In genomic region chr2:132911726-132912724, GRCh38 we compare ENCODE assay signal across 15 cellular contexts.
DNase-seq lines count a peak whose midpoint lies in the region; ATAC-seq, FAIRE-seq and TF ChIP-seq lines count a peak whose summit lies in the region.
"Had no signal": no experiment of that assay in that cellular context is flagged by ENCODE, and none has a peak within 500 bp of the region (broad histone marks: within the 10 kb centered on the region; RNA-seq: fewer than 3 reads in every experiment).

No MANE protein-coding gene starts in this region.

- no peak for TF ChIP-seq EP300 in GM12878 (IDR thresholded peaks at IDR 0.05; ENCODE audit: borderline replicate concordance in 1 of 2, control insufficient read depth in 1 of 2, low read depth in 2 of 2, low read length in 2 of 2)

- H3K27ac ChIP-seq in GM12878 (ENCODE audit: control insufficient read depth, insufficient read depth) (no peak overlapping the region), testis (no peak overlapping the region)
- H3K27ac ChIP-seq: ovary had no signal

- intact Hi-C loops in left cardiac atrium (cut with DNase I) = no loop called here
- intact Hi-C loops in cardiac septum (cut with DNase I) = no loop called here
- intact Hi-C loops in GM12878 (cut with micrococcal nuclease; ENCODE audit: unreplicated experiment) = no loop called here
- intact Hi-C loops in testis (cut with DNase I; ENCODE audit: low total_unique reads) = no loop called here

- no peak for TF ChIP-seq RAD21 in GM12878 (IDR thresholded peaks at IDR 0.05; ENCODE audit: insufficient read depth, low read depth, low read length)

- BruUV-seq in GM12878 (replicated peaks; lab: Mats Ljungman, UMichigan) = no TSS peak

- no peaks in the 10 kb centered on the region for H4K20me1 ChIP-seq in GM12878 (ENCODE audit: control insufficient read depth, insufficient read depth)

- H3K79me2 ChIP-seq in GM12878 (ENCODE audit: control insufficient read depth, insufficient read depth, low read length) = no peaks in the 10 kb centered on the region

- H3K36me3 ChIP-seq in GM12878 (ENCODE audit: control insufficient read depth in 2 of 2, insufficient read depth in 2 of 2, low read length in 1 of 2) = no peaks in the 10 kb centered on the region
- H3K36me3 ChIP-seq in testis (ENCODE audit: low read depth, missing control alignments) = no peaks in the 10 kb centered on the region
- H3K36me3 ChIP-seq: ovary had no signal

- H2AFZ ChIP-seq in GM12878 (ENCODE audit: control insufficient read depth, low read depth, low read length) = no peak overlapping the region

- DNase-seq in left cardiac atrium = peak; percentile 21
- DNase-seq in cardiac septum (ENCODE audit: low spot score) = no peak
- DNase-seq in GM12878 (ENCODE audit: low read depth, low spot score) = no peak
- peak; percentile 45 for DNase-seq in iPS-NIHi7 (ENCODE audit: extremely low spot score)
- peak; percentile 70 for DNase-seq in testis
- no peak for DNase-seq in SW480 (ENCODE audit: low spot score)
- DNase-seq in NCI-H2107 (lab: John Stamatoyannopoulos, UW) = no peak
- no peak for DNase-seq in SKM-1 treated with dmso at 0.1 percent for 144 hours (lab: John Stamatoyannopoulos, UW; ENCODE audit: unreplicated experiment)
- DNase-seq: activated naive CD4-positive, alpha-beta T cell treated with Interleukin-2 at 50 U/mL for 16 hours; cerebellar nuclear complex; left colon; NCI-H187 had no signal

- H3K4me1 ChIP-seq in GM12878 (ENCODE audit: control insufficient read depth, insufficient read depth, low read length) = no peaks in the 10 kb centered on the region
- H3K4me1 ChIP-seq in testis = no peaks in the 10 kb centered on the region

- SMC1A ChIA-PET in GM12878 (lab: Charles Lee; ENCODE audit: uncharacterized antibody, unreplicated experiment) = interaction anchor here (0.8 to 1.3 kb wide), 5 partner anchors 14 to 256 kb away, joined by 3 read pairs; no protein-coding TSS in a partner anchor

- POLR2A ChIA-PET in GM12878 (lab: Charles Lee) = interaction anchor here (1.0 kb wide), 1 partner anchor 23 kb away, joined by 3 read pairs; no protein-coding TSS in a partner anchor

- H3K9me3 ChIP-seq in GM12878 (replicated peaks; ENCODE audit: control insufficient read depth, insufficient read depth, low read length) (no peaks in the 10 kb centered on the region), testis (no peaks in the 10 kb centered on the region)
- H3K9me3 ChIP-seq: ovary had no signal

- WGBS in GM12878 (ENCODE audit: insufficient coverage, insufficient replicate concordance, low lambda C conversion rate, missing lambda C conversion rate) = 24% methylated on average over 8 of the region's 8 CpGs
- WGBS in testis, 2 donors = 44 to 66% methylated on average over 8 of the region's 8 CpGs

- H3K4me2 ChIP-seq in GM12878 (ENCODE audit: control insufficient read depth, insufficient read depth) = no peak overlapping the region

- in situ Hi-C loops in GM12878 (cut with MboI) = no loop called here

- RAD21 ChIA-PET in GM12878 (lab: Charles Lee; ENCODE audit: unreplicated experiment) = no interaction called here

- FAIRE-seq in GM12878 (lab: Jason Lieb, UNC) = no peak
- FAIRE-seq: GM12892, GM19239 had no signal

- no peak overlapping the region for H3K9ac ChIP-seq in GM12878 (ENCODE audit: control insufficient read depth, insufficient read depth, low read length)

- H3K27me3 ChIP-seq in GM12878 (replicated peaks in 1 of 2; ENCODE audit: control insufficient read depth in 2 of 2, insufficient read depth in 2 of 2, low read length in 1 of 2) (no peaks in the 10 kb centered on the region), testis (no peaks in the 10 kb centered on the region)
- H3K27me3 ChIP-seq: ovary had no signal

- H3K4me3 ChIP-seq in GM12878 = no peak overlapping the region
- no peak overlapping the region for H3K4me3 ChIP-seq in testis
- H3K4me3 ChIP-seq: ovary had no signal

- CTCF ChIA-PET in GM12878 (lab: Yijun Ruan, JAX) = interaction anchor here (1.2 kb wide), 1 partner anchor 365 kb away, joined by 3 read pairs; no protein-coding TSS in a partner anchor

- no peak for TF ChIP-seq POLR2A in GM12878 (IDR thresholded peaks at IDR 0.05; ENCODE audit: low read depth, low read length)
- TF ChIP-seq POLR2A in testis (IDR thresholded peaks at IDR 0.05) = no peak

- ATAC-seq in left cardiac atrium (peak; percentile 50 to 79), GM12878 (peak; percentile 62)
- ATAC-seq: left colon had no signal

- TF ChIP-seq CTCF in GM12878 (IDR thresholded peaks at IDR 0.05 in 2 of 3, conservative IDR thresholded peaks at IDR 0.05 in 1 of 3; ENCODE audit: control insufficient read depth in 2 of 3, extremely low read depth in 1 of 3, insufficient read depth in 1 of 3, low read depth in 3 of 3, low read length in 3 of 3) (no peak; a peak in 1 of 6 replicates), testis (IDR thresholded peaks at IDR 0.05) (peak in 1 of 3 experiments; percentile 16)

TF ChIP-seq in GM12878, 131 proteins besides CTCF, POLR2A, EP300 and RAD21:
- no peak for TF ChIP-seq YBX1 (IDR thresholded peaks at IDR 0.05)
- no peak for TF ChIP-seq BMI1 (IDR thresholded peaks at IDR 0.05; ENCODE audit: borderline replicate concordance)
- TF ChIP-seq WRNIP1 (IDR thresholded peaks at IDR 0.05; ENCODE audit: borderline replicate concordance, low read depth, low read length) = no peak
- no peak for TF ChIP-seq MLLT1 (IDR thresholded peaks at IDR 0.05)
- no peak for TF ChIP-seq CHD4 (IDR thresholded peaks at IDR 0.05)
- TF ChIP-seq ETV6 (conservative IDR thresholded peaks at IDR 0.05 in 1 of 2, IDR thresholded peaks at IDR 0.05 in 1 of 2; ENCODE audit: borderline replicate concordance in 1 of 2, low read depth in 1 of 2) = no peak
- no peak for TF ChIP-seq E2F4 (IDR thresholded peaks at IDR 0.05; ENCODE audit: low read depth, low read length)

Comparison
In these comparisons a context has a peak if more than half of its experiments do, and no peak if none do; other contexts are left out.
1. DNase-seq: peak in left cardiac atrium (single experiment), iPS-NIHi7 (single experiment) and testis (single experiment); none in cardiac septum (single experiment), GM12878 (single experiment), SW480 (single experiment), NCI-H2107 (single experiment) and SKM-1 treated with dmso at 0.1 percent for 144 hours (single experiment).